5 cellular contexts compared by ENCODE assay signal in the genomic region with DNA sequence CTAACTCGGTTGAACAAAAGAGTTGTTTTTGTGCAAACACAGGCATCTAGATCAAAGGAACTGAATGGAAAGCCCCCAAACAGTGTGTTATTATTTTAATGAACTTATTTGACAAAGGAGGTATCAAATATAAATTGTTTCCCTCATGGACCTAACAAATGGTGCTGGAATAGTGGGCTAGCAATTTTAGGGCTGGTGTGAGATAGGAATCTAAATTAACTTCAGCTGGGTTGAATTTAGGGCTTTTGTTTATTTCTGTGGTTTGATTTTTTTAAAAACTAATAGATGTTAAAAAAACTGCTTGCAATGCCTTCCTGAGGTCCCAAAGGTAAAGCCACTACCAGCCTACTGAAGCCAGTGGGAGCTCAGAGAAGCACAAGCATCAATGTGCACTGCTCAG.
"Had no signal": no experiment of that assay in that cellular context is flagged by ENCODE, and none has a peak within 500 bp of the region (broad histone marks: within the 10 kb centered on the region; RNA-seq: fewer than 3 reads in every experiment).

No MANE protein-coding gene starts in this region.

- H2AFZ ChIP-seq: GM23338 had no signal

- ATAC-seq: GM23338, K562 had no signal

- H3K9me3 Mint-ChIP-seq: GM23338, H9 had no signal

- H3K4me2 ChIP-seq: GM23338 had no signal

- H3K27ac Mint-ChIP-seq: H9 had no signal

- H3K4me3 ChIP-seq: GM23338, K562 had no signal

- DNase-seq: H9, HCEC 1CT, IMR-90 had no signal

- H3K4me3 Mint-ChIP-seq: GM23338, H9 had no signal

- H3K4me1 Mint-ChIP-seq: GM23338 had no signal
